11 cellular contexts compared by ENCODE assay signal in genomic region chr3:171269557-171269956, GRCh38.
DNase-seq lines count a peak whose midpoint lies in the region; ATAC-seq lines count a peak whose summit lies in the region.
"Had no signal": no experiment of that assay in that cellular context is flagged by ENCODE, and none has a peak within 500 bp of the region (broad histone marks: within the 10 kb centered on the region; RNA-seq: fewer than 3 reads in every experiment).

No MANE protein-coding gene starts in this region.

- H3K4me1 Mint-ChIP-seq in activated T-helper 2 cell treated with anti-CD3 and anti-CD28 coated beads, Interferon-gamma antibody, Interleukin-2, Interleukin-4, amounts not matched to agents 10 μg/mL and 5 μg/mL and 100 μg/mL, durations not matched to agents 14 hours and 24 hours and 36 hours (ENCODE audit: low read depth), result peaks cover 78% of the 10 kb centered on the region

- no peaks in the 10 kb centered on the region for H3K36me3 ChIP-seq in ACC112 (ENCODE audit: insufficient read depth, low read length)

- no peaks in the 10 kb centered on the region for H3K9me3 Mint-ChIP-seq in activated T-helper 2 cell treated with anti-CD3 and anti-CD28 coated beads, Interferon-gamma antibody, Interleukin-2, Interleukin-4, amounts not matched to agents 10 μg/mL and 5 μg/mL and 100 μg/mL, durations not matched to agents 14 hours and 24 hours and 36 hours

- intact Hi-C loops in activated T-helper 2 cell treated with anti-CD3 and anti-CD28 coated beads, Interferon-gamma antibody, Interleukin-2, Interleukin-4, amounts not matched to agents 10 μg/mL and 5 μg/mL and 100 μg/mL, durations not matched to agents 14 hours and 24 hours and 36 hours (cut with micrococcal nuclease), result loop anchor here (5.0 kb wide), 1 partner anchor 42 kb away; no protein-coding TSS in a partner anchor

- peak overlapping the region; percentile 41; the same call in 1 of the 2 replicates for H3K4me3 ChIP-seq in ACC112 (ENCODE audit: low read depth, low read length)

- H3K79me2 ChIP-seq in ACC112 (ENCODE audit: control insufficient read depth, insufficient read depth, low read length, unreplicated experiment), result no peaks in the 10 kb centered on the region

- H3K4me3 Mint-ChIP-seq in activated T-helper 2 cell treated with anti-CD3 and anti-CD28 coated beads, Interferon-gamma antibody, Interleukin-2, Interleukin-4, amounts not matched to agents 10 μg/mL and 5 μg/mL and 100 μg/mL, durations not matched to agents 14 hours and 24 hours and 36 hours (ENCODE audit: low read depth), result peak overlapping the region; percentile 46
- H3K4me3 Mint-ChIP-seq: IgD-negative memory B cell had no signal

- ATAC-seq in GM19043 (IDR thresholded peaks at IDR 0.05; ENCODE audit: low read depth, unreplicated experiment) (peak; percentile 53), HG03097 (IDR thresholded peaks at IDR 0.05; ENCODE audit: low FRiP score, unreplicated experiment) (peak; percentile 51), GM18873 (IDR thresholded peaks at IDR 0.05; ENCODE audit: low FRiP score, unreplicated experiment) (no peak)
- ATAC-seq: foreskin keratinocyte had no signal

- no peak overlapping the region for H3K27ac ChIP-seq in ACC112 (ENCODE audit: low read depth, low read length)
- H3K27ac ChIP-seq: foreskin keratinocyte had no signal

- H2AFZ ChIP-seq in ACC112 (ENCODE audit: low read length, unreplicated experiment), result no peak overlapping the region

- H3K27ac Mint-ChIP-seq in activated T-helper 2 cell treated with anti-CD3 and anti-CD28 coated beads, Interferon-gamma antibody, Interleukin-2, Interleukin-4, amounts not matched to agents 10 μg/mL and 5 μg/mL and 100 μg/mL, durations not matched to agents 14 hours and 24 hours and 36 hours, result no peak overlapping the region
- H3K27ac Mint-ChIP-seq: IgD-negative memory B cell had no signal

- no peaks in the 10 kb centered on the region for H3K27me3 ChIP-seq in ACC112 (ENCODE audit: insufficient read depth, low read length)
- H3K27me3 ChIP-seq: foreskin keratinocyte had no signal

- DNase-seq in activated T-helper 2 cell treated with anti-CD3 and anti-CD28 coated beads, Interferon-gamma antibody, Interleukin-2, Interleukin-4, amounts not matched to agents 10 μg/mL and 5 μg/mL and 100 μg/mL, durations not matched to agents 14 hours and 24 hours and 36 hours (ENCODE audit: low spot score), result no peak
- DNase-seq in activated gamma-delta T cell treated with Interleukin-2 at 50 U/mL for 16 hours (no peak), kidney glomerular epithelial cell (lab: John Stamatoyannopoulos, UW) (no peak), SIG-M5 treated with dmso at 0.1 percent for 504 hours (lab: John Stamatoyannopoulos, UW; ENCODE audit: unreplicated experiment) (no peak)
- DNase-seq: foreskin keratinocyte, NCI-H446 had no signal

- H3K4me1 ChIP-seq in ACC112 (ENCODE audit: control insufficient read depth, insufficient read depth, low read length, unreplicated experiment), result peaks cover 10% of the 10 kb centered on the region

- no peaks in the 10 kb centered on the region for H3K27me3 Mint-ChIP-seq in activated T-helper 2 cell treated with anti-CD3 and anti-CD28 coated beads, Interferon-gamma antibody, Interleukin-2, Interleukin-4, amounts not matched to agents 10 μg/mL and 5 μg/mL and 100 μg/mL, durations not matched to agents 14 hours and 24 hours and 36 hours (ENCODE audit: low read depth)
- H3K27me3 Mint-ChIP-seq: IgD-negative memory B cell had no signal

- H3K36me3 Mint-ChIP-seq in activated T-helper 2 cell treated with anti-CD3 and anti-CD28 coated beads, Interferon-gamma antibody, Interleukin-2, Interleukin-4, amounts not matched to agents 10 μg/mL and 5 μg/mL and 100 μg/mL, durations not matched to agents 14 hours and 24 hours and 36 hours (ENCODE audit: low read depth), result peaks cover 12% of the 10 kb centered on the region
- H3K36me3 Mint-ChIP-seq: IgD-negative memory B cell had no signal
